ENCODE assay signal across 17 cellular contexts in genomic region chr2:236366049-236366387, GRCh38.
A peak's percentile ranks its signal among the peaks of the same experiment; 100 is the strongest.
DNase-seq lines count a peak whose midpoint lies in the region; ATAC-seq lines count a peak whose summit lies in the region.
"Had no signal": no experiment of that assay in that cellular context is flagged by ENCODE, and none has a peak within 500 bp of the region (broad histone marks: within the 10 kb centered on the region; RNA-seq: fewer than 3 reads in every experiment).

No MANE protein-coding gene starts in this region.

- H3K9me3 Mint-ChIP-seq in activated naive CD4-positive, alpha-beta T cell treated with anti-CD3 and anti-CD28 coated beads, Interleukin-2, amount 50 U/mL, for 24 hours = no peaks in the 10 kb centered on the region
- no peaks in the 10 kb centered on the region for H3K9me3 Mint-ChIP-seq in stimulated activated naive B cell treated with anti-CD40 and anti-IgM and Interleukin-4, amounts not matched to agents 10 μg/mL and 1 μg/mL and 100 μg/mL, for 72 hours
- H3K9me3 Mint-ChIP-seq: HFFc6 had no signal

- H3K4me1 Mint-ChIP-seq in activated naive CD4-positive, alpha-beta T cell treated with anti-CD3 and anti-CD28 coated beads, Interleukin-2, amount 50 U/mL, for 24 hours = peaks cover 52% of the 10 kb centered on the region
- H3K4me1 Mint-ChIP-seq in stimulated activated naive B cell treated with anti-CD40 and anti-IgM and Interleukin-4, amounts not matched to agents 10 μg/mL and 1 μg/mL and 100 μg/mL, for 72 hours = peaks cover 9 to 12% of the 10 kb centered on the region in 2 donors

- peak; percentile 55 for ATAC-seq in HG03025 (IDR thresholded peaks at IDR 0.05; ENCODE audit: low FRiP score, unreplicated experiment)
- peak; percentile 52 to 68 for ATAC-seq in stimulated activated naive B cell treated with anti-CD40 and anti-IgM and Interleukin-4, amounts not matched to agents 10 μg/mL and 1 μg/mL and 100 μg/mL, for 72 hours (replicated peaks)
- ATAC-seq: body of pancreas, esophagus mucosa, mucosa of descending colon, psoas muscle had no signal

- peaks cover 7% of the 10 kb centered on the region for H3K27me3 Mint-ChIP-seq in activated naive CD4-positive, alpha-beta T cell treated with anti-CD3 and anti-CD28 coated beads, Interleukin-2, amount 50 U/mL, for 24 hours
- peaks cover 52 to 67% of the 10 kb centered on the region in 2 donors for H3K27me3 Mint-ChIP-seq in stimulated activated naive B cell treated with anti-CD40 and anti-IgM and Interleukin-4, amounts not matched to agents 10 μg/mL and 1 μg/mL and 100 μg/mL, for 72 hours

- no peak for DNase-seq in activated naive CD4-positive, alpha-beta T cell (lab: John Stamatoyannopoulos, UW)
- DNase-seq in ecto neural progenitor cell (ENCODE audit: low spot score) (peak; percentile 25), kidney tubule cell (ENCODE audit: low spot score) (no peak), NCI-H1417 (lab: John Stamatoyannopoulos, UW) (no peak), ureter (ENCODE audit: low spot score) (no peak)
- DNase-seq in stimulated activated naive B cell treated with anti-CD40 and anti-IgM and Interleukin-4, amounts not matched to agents 10 μg/mL and 1 μg/mL and 100 μg/mL, for 72 hours = no peak
- DNase-seq: body of pancreas; effector CD8-positive, alpha-beta T cell; foreskin melanocyte; HFFc6; hippocampal formation; mucosa of descending colon; NCI-H1092 treated with DMSO at 0.1 percent for 48 hours; psoas muscle had no signal

- H3K4me3 Mint-ChIP-seq in activated naive CD4-positive, alpha-beta T cell treated with anti-CD3 and anti-CD28 coated beads, Interleukin-2, amount 50 U/mL, for 24 hours = peak overlapping the region; percentile 70
- H3K4me3 Mint-ChIP-seq in stimulated activated naive B cell treated with anti-CD40 and anti-IgM and Interleukin-4, amounts not matched to agents 10 μg/mL and 1 μg/mL and 100 μg/mL, for 72 hours = peak overlapping the region in 1 of 2 donors; percentile 15
- H3K4me3 Mint-ChIP-seq: HFFc6 had no signal

- no peak overlapping the region for H3K27ac Mint-ChIP-seq in activated naive CD4-positive, alpha-beta T cell treated with anti-CD3 and anti-CD28 coated beads, Interleukin-2, amount 50 U/mL, for 24 hours
- peak overlapping the region; percentile 10 for H3K27ac Mint-ChIP-seq in stimulated activated naive B cell treated with anti-CD40 and anti-IgM and Interleukin-4, amounts not matched to agents 10 μg/mL and 1 μg/mL and 100 μg/mL, for 72 hours
- H3K27ac Mint-ChIP-seq: HFFc6 had no signal

- no peaks in the 10 kb centered on the region for H3K36me3 Mint-ChIP-seq in activated naive CD4-positive, alpha-beta T cell treated with anti-CD3 and anti-CD28 coated beads, Interleukin-2, amount 50 U/mL, for 24 hours
- no peaks in the 10 kb centered on the region for H3K36me3 Mint-ChIP-seq in stimulated activated naive B cell treated with anti-CD40 and anti-IgM and Interleukin-4, amounts not matched to agents 10 μg/mL and 1 μg/mL and 100 μg/mL, for 72 hours
